Comparison of ENCODE assay signal across 1 cellular context in genomic region chr19:7908742-7909461, GRCh38.
TF ChIP-seq lines count a peak whose summit lies in the region.

No MANE protein-coding gene starts in this region.

TF ChIP-seq in A549, 52 proteins besides CTCF, POLR2A, EP300 and RAD21:
- TF ChIP-seq JUN (IDR thresholded peaks at IDR 0.05): no peak
- TF ChIP-seq RARB (CRISPR knock-in tag; IDR thresholded peaks at IDR 0.05): no peak
- no peak for TF ChIP-seq KDM1A (IDR thresholded peaks at IDR 0.05; ENCODE audit: low read depth)
- TF ChIP-seq TFCP2L1 (CRISPR knock-in tag; IDR thresholded peaks at IDR 0.05): no peak
- no peak for TF ChIP-seq PHF8 (IDR thresholded peaks at IDR 0.05; ENCODE audit: borderline replicate concordance, low read depth)
- no peak for TF ChIP-seq EHMT2 (IDR thresholded peaks at IDR 0.05; ENCODE audit: low read depth)
